ENCODE assay signal across 8 cellular contexts in genomic region chr19:29844891-29845575, GRCh38. TPM values are rescaled to one million over a fixed set of nuclear protein-coding genes. Genes with fewer than 3 reads are reported as not detected.
DNase-seq lines count a peak whose midpoint lies in the region; TF ChIP-seq lines count a peak whose summit lies in the region.

No MANE protein-coding gene starts in this region.

- no peak for TF ChIP-seq CTCF in nephron (IDR thresholded peaks at IDR 0.05; ENCODE audit: unreplicated experiment in 3 of 3)

- H4K20me1 ChIP-seq in GM23248 (ENCODE audit: insufficient read depth) (no peaks in the 10 kb centered on the region), Karpas-422 (ENCODE audit: insufficient read depth, low read depth, low read length) (no peaks in the 10 kb centered on the region)

- peaks cover 11% of the 10 kb centered on the region for H3K27me3 Mint-ChIP-seq in nephron (ENCODE audit: low read depth)

- peak overlapping the region; percentile 100 for H2AFZ ChIP-seq in GM23248
- peak overlapping the region; percentile 99 for H2AFZ ChIP-seq in Karpas-422 (ENCODE audit: low read length)

- in situ Hi-C loops in GM23248 (cut with MboI) = no loop called here

- H3K4me3 Mint-ChIP-seq in nephron = peak overlapping the region; percentile 88 to 90 (median 89)

- H3K9me2 ChIP-seq in GM23248 (ENCODE audit: insufficient read depth) = no peaks in the 10 kb centered on the region
- H3K9me2 ChIP-seq in Karpas-422 (replicated peaks; ENCODE audit: insufficient read depth, low read length) = no peaks in the 10 kb centered on the region

- H3K79me2 ChIP-seq in GM23248 (ENCODE audit: insufficient read depth) = no peaks in the 10 kb centered on the region
- H3K79me2 ChIP-seq in Karpas-422 (ENCODE audit: low read length) = no peaks in the 10 kb centered on the region

- H3K9ac ChIP-seq in GM23248 = peak overlapping the region; percentile 74
- H3K9ac ChIP-seq in Karpas-422 (ENCODE audit: low read length) = peak overlapping the region; percentile 83

- peak overlapping the region; percentile 79 to 90 (median 86) for H3K27ac Mint-ChIP-seq in nephron

- H3K4me2 ChIP-seq in GM23248 (ENCODE audit: unreplicated experiment) = peak overlapping the region; percentile 99
- peak overlapping the region; percentile 99 for H3K4me2 ChIP-seq in Karpas-422 (ENCODE audit: low read depth, low read length, poor library complexity, severe bottlenecking)

- H3K4me1 Mint-ChIP-seq in nephron = peaks cover 28% of the 10 kb centered on the region

- H3K9me3 ChIP-seq in GM23248 (ENCODE audit: low read depth) = no peaks in the 10 kb centered on the region
- no peaks in the 10 kb centered on the region for H3K9me3 ChIP-seq in Karpas-422 (ENCODE audit: low read length)

- H3K4me3 ChIP-seq in GM23248 (peak overlapping the region; percentile 91), Karpas-422 (ENCODE audit: low read length) (peak overlapping the region; percentile 82)

- peak; percentile 96 for DNase-seq in Daoy (ENCODE audit: low read depth)
- DNase-seq in GM23248 = peak; percentile 90
- peak; percentile 97 for DNase-seq in Karpas-422
- DNase-seq in RKO (ENCODE audit: low spot score) = peak; percentile 90
- DNase-seq in activated T-helper 1 cell treated with anti-CD3 and anti-CD28 coated beads, Interleukin-2, amount 50 U/mL, for 16 hours (ENCODE audit: low read depth in 1 of 2, low spot score in 1 of 2) = peak; percentile 92 to 94
- DNase-seq in fibroblast of peridontal ligament (ENCODE audit: extremely low read depth) = peak; percentile 74
- DNase-seq in stimulated activated naive CD4-positive, alpha-beta T cell treated with Interleukin-2 at 50 U/mL for 16 hours (lab: John Stamatoyannopoulos, UW) = peak; percentile 97

- H3K27ac ChIP-seq in GM23248 (peak overlapping the region; percentile 28; the same call in 1 of the 2 replicates), Karpas-422 (ENCODE audit: low read length) (no peak overlapping the region)

- H3K27me3 ChIP-seq in GM23248 (replicated peaks; ENCODE audit: insufficient read depth) (no peaks in the 10 kb centered on the region; the same call in 1 of the 2 replicates), Karpas-422 (ENCODE audit: low read length) (no peaks in the 10 kb centered on the region)

- H3K36me3 Mint-ChIP-seq in nephron (ENCODE audit: low read depth) = no peaks in the 10 kb centered on the region

- H3F3A ChIP-seq in GM23248 (ENCODE audit: insufficient read depth) = no peaks in the 10 kb centered on the region

- H3K4me1 ChIP-seq in GM23248 (ENCODE audit: insufficient read depth) (peaks cover 14% of the 10 kb centered on the region; the same call in 1 of the 2 replicates), Karpas-422 (ENCODE audit: low read length) (peaks cover 11% of the 10 kb centered on the region)

- H3K9me3 Mint-ChIP-seq in nephron = no peaks in the 10 kb centered on the region

- WGBS in GM23248 (ENCODE audit: low coverage in 1 of 2, low lambda C conversion rate in 2 of 2, missing lambda C conversion rate in 2 of 2), 2 experiments = 0 to 1% methylated on average over 19 to 49 of the region's 49 CpGs

- H3K36me3 ChIP-seq in GM23248 (ENCODE audit: low read depth) (no peaks in the 10 kb centered on the region), Karpas-422 (ENCODE audit: insufficient read depth, low read length) (no peaks in the 10 kb centered on the region)

RNA-seq across cellular contexts. Expression of gene CCNE1, which starts 33.2 kb away (rescaled TPM):
- 16.4 and 24.6 TPM in 2 replicates for total RNA-seq in Daoy (2014; rRNA removed; shearing (Covaris generic))
- total RNA-seq in GM23248 (2014; rRNA removed; shearing (Covaris generic)) = 2.8 and 6.5 TPM in 2 replicates
- polyA plus RNA-seq in GM23248 (2016; fragmentation: Nextera tagmentation; extraction: Ambion mirVana) = 5.1 and 5.2 TPM in 2 replicates
- total RNA-seq in Karpas-422 (2014; rRNA removed; shearing (Covaris generic); ENCODE audit: low replicate concordance) = 12.0 and 20.1 TPM in 2 replicates
